8 cellular contexts compared by ENCODE assay signal in genomic region chr17:39623356-39623950, GRCh38. TPM values are rescaled to one million over a fixed set of nuclear protein-coding genes. Genes with fewer than 3 reads are reported as not detected.
A peak's percentile ranks its signal among the peaks of the same experiment; 100 is the strongest.
DNase-seq lines count a peak whose midpoint lies in the region; ATAC-seq and TF ChIP-seq lines count a peak whose summit lies in the region.

No MANE protein-coding gene starts in this region.

- DNase-seq in GDM1 (lab: John Stamatoyannopoulos, UW) (peak; percentile 54), Kasumi-1 (lab: John Stamatoyannopoulos, UW) (peak; percentile 51 to 54), SHP77 (lab: John Stamatoyannopoulos, UW) (peak; percentile 61 to 75), fibroblast of villous mesenchyme (ENCODE audit: low read depth) (peak; percentile 49), nucleus accumbens (lab: John Stamatoyannopoulos, UW) (peak in 54 of 56 donors; percentile 17 to 93 (median 76)), superior temporal gyrus (ENCODE audit: extremely low spot score) (peak; percentile 92)
- peak; percentile 79 for DNase-seq in activated T-helper 2 cell treated with anti-CD3 and anti-CD28 coated beads, Interferon-gamma antibody, Interleukin-2, Interleukin-4, amounts not matched to agents 10 μg/mL and 5 μg/mL and 100 μg/mL, durations not matched to agents 14 hours and 24 hours and 36 hours (ENCODE audit: low spot score)

- H3K4me3 Mint-ChIP-seq in activated T-helper 2 cell treated with anti-CD3 and anti-CD28 coated beads, Interferon-gamma antibody, Interleukin-2, Interleukin-4, amounts not matched to agents 10 μg/mL and 5 μg/mL and 100 μg/mL, durations not matched to agents 14 hours and 24 hours and 36 hours (ENCODE audit: low read depth), result no peak overlapping the region

- no peaks in the 10 kb centered on the region for H3K36me3 Mint-ChIP-seq in activated T-helper 2 cell treated with anti-CD3 and anti-CD28 coated beads, Interferon-gamma antibody, Interleukin-2, Interleukin-4, amounts not matched to agents 10 μg/mL and 5 μg/mL and 100 μg/mL, durations not matched to agents 14 hours and 24 hours and 36 hours (ENCODE audit: low read depth)

- H3K4me3 ChIP-seq in fibroblast of villous mesenchyme (ENCODE audit: low read depth, low read length), result no peak overlapping the region

- no peak overlapping the region for H3K27ac Mint-ChIP-seq in activated T-helper 2 cell treated with anti-CD3 and anti-CD28 coated beads, Interferon-gamma antibody, Interleukin-2, Interleukin-4, amounts not matched to agents 10 μg/mL and 5 μg/mL and 100 μg/mL, durations not matched to agents 14 hours and 24 hours and 36 hours

- TF ChIP-seq CTCF in fibroblast of villous mesenchyme (IDR thresholded peaks at IDR 0.05; ENCODE audit: insufficient read depth, low read depth, low read length), result peak; percentile 95

- intact Hi-C loops in activated T-helper 2 cell treated with anti-CD3 and anti-CD28 coated beads, Interferon-gamma antibody, Interleukin-2, Interleukin-4, amounts not matched to agents 10 μg/mL and 5 μg/mL and 100 μg/mL, durations not matched to agents 14 hours and 24 hours and 36 hours (cut with micrococcal nuclease), result loop anchor here (1.0 to 10.0 kb wide), 5 partner anchors 11 to 331 kb away; partner anchors contain the start of genes PNMT and ZPBP2

- no peak for ATAC-seq in GM21737 (IDR thresholded peaks at IDR 0.05; ENCODE audit: unreplicated experiment)

- no peaks in the 10 kb centered on the region for H3K9me3 Mint-ChIP-seq in activated T-helper 2 cell treated with anti-CD3 and anti-CD28 coated beads, Interferon-gamma antibody, Interleukin-2, Interleukin-4, amounts not matched to agents 10 μg/mL and 5 μg/mL and 100 μg/mL, durations not matched to agents 14 hours and 24 hours and 36 hours

- H3K27me3 Mint-ChIP-seq in activated T-helper 2 cell treated with anti-CD3 and anti-CD28 coated beads, Interferon-gamma antibody, Interleukin-2, Interleukin-4, amounts not matched to agents 10 μg/mL and 5 μg/mL and 100 μg/mL, durations not matched to agents 14 hours and 24 hours and 36 hours (ENCODE audit: low read depth), result peaks cover 45% of the 10 kb centered on the region

- peaks cover 18% of the 10 kb centered on the region for H3K4me1 Mint-ChIP-seq in activated T-helper 2 cell treated with anti-CD3 and anti-CD28 coated beads, Interferon-gamma antibody, Interleukin-2, Interleukin-4, amounts not matched to agents 10 μg/mL and 5 μg/mL and 100 μg/mL, durations not matched to agents 14 hours and 24 hours and 36 hours (ENCODE audit: low read depth)

RNA-seq across cellular contexts. Expression of gene PPP1R1B, which starts 3.3 kb away (rescaled TPM):
- total RNA-seq in activated T-helper 2 cell treated with anti-CD3 and anti-CD28 coated beads, Interferon-gamma antibody, Interleukin-2, Interleukin-4, amounts not matched to agents 10 μg/mL and 5 μg/mL and 100 μg/mL, durations not matched to agents 14 hours and 24 hours and 36 hours, result not detected in 2 replicates
- total RNA-seq in fibroblast of villous mesenchyme, result not detected in 2 replicates

RNA-seq across cellular contexts. Expression of gene STARD3, which starts 13.5 kb away (rescaled TPM):
- total RNA-seq in activated T-helper 2 cell treated with anti-CD3 and anti-CD28 coated beads, Interferon-gamma antibody, Interleukin-2, Interleukin-4, amounts not matched to agents 10 μg/mL and 5 μg/mL and 100 μg/mL, durations not matched to agents 14 hours and 24 hours and 36 hours, result 51.5 and 54.4 TPM in 2 replicates
- 23.7 and 42.5 TPM in 2 replicates for total RNA-seq in fibroblast of villous mesenchyme

RNA-seq across cellular contexts. Expression of gene NEUROD2, which starts 15.7 kb away (rescaled TPM):
- total RNA-seq in activated T-helper 2 cell treated with anti-CD3 and anti-CD28 coated beads, Interferon-gamma antibody, Interleukin-2, Interleukin-4, amounts not matched to agents 10 μg/mL and 5 μg/mL and 100 μg/mL, durations not matched to agents 14 hours and 24 hours and 36 hours, result not detected in 2 replicates
- not detected in 2 replicates for total RNA-seq in fibroblast of villous mesenchyme

RNA-seq across cellular contexts. Expression of gene TCAP, which starts 41.7 kb away (rescaled TPM):
- total RNA-seq in activated T-helper 2 cell treated with anti-CD3 and anti-CD28 coated beads, Interferon-gamma antibody, Interleukin-2, Interleukin-4, amounts not matched to agents 10 μg/mL and 5 μg/mL and 100 μg/mL, durations not matched to agents 14 hours and 24 hours and 36 hours, result 0.76 and 0.87 TPM in 2 replicates
- total RNA-seq in fibroblast of villous mesenchyme, result under 0.01 TPM in 1 of 2 replicates, not detected in the other

RNA-seq across cellular contexts. Expression of gene PNMT, which starts 44.8 kb away (rescaled TPM):
- not detected in 2 replicates for total RNA-seq in activated T-helper 2 cell treated with anti-CD3 and anti-CD28 coated beads, Interferon-gamma antibody, Interleukin-2, Interleukin-4, amounts not matched to agents 10 μg/mL and 5 μg/mL and 100 μg/mL, durations not matched to agents 14 hours and 24 hours and 36 hours
- total RNA-seq in fibroblast of villous mesenchyme, result not detected in 2 replicates
